In genomic region chr4:73224886-73225285, GRCh38 we compare ENCODE assay signal across 1 cellular context.
TF ChIP-seq lines count a peak whose summit lies in the region.

No MANE protein-coding gene starts in this region.

TF ChIP-seq in H1, 55 proteins besides CTCF, POLR2A, EP300 and RAD21:
- TF ChIP-seq CTBP2 (IDR thresholded peaks at IDR 0.05; ENCODE audit: borderline replicate concordance, insufficient read depth, insufficient read length, low read length) (no peak), CHD1 (IDR thresholded peaks at IDR 0.05; ENCODE audit: low read depth, low read length) (no peak), TEAD4 (IDR thresholded peaks at IDR 0.05; ENCODE audit: low read depth, low read length) (peak; percentile 44; the same call in 1 of the 2 replicates)
TF ChIP-seq in H1: peak in this region for 1.
